1 cellular context compared by ENCODE assay signal in the genomic region with DNA sequence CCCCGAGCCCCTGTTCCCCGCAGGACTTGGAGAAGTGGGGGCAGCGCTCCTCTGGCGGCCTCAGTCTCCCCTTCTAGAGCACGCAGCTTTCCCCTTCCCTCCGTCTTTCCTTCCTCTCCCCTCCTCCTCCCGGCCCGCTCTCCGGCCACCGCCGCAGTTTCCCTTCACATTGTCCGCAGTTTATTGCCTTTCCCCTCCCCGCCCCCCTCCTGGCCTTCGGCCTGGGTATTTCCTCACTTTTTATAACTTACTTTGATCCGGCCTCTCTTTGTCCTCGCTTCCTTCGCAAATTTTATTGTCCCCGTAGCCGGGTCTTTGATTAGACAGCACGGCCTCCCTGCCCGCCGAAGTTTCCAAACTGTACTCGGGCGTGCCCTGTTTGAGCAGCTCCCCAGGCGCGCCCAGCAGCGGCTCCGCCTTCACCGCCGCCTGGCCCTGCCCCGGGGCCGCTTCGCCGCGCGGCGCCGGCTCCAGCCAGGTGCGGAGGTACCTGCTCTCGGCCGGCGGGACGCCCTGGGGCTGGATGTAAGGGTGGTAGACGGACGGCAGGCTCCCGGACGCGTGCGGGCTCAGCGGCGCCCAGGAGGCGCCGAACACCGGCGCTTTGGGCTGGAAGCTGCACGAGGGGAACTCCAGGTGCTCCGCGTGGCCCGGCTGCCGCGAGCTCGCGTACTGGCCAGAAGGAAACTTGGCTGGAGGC.
TF ChIP-seq lines count a peak whose summit lies in the region.

No MANE protein-coding gene starts in this region.

TF ChIP-seq in K562, 482 proteins besides CTCF, POLR2A, EP300 and RAD21 (continued from another document and continues in another):
- TF ChIP-seq, protein P1, sequence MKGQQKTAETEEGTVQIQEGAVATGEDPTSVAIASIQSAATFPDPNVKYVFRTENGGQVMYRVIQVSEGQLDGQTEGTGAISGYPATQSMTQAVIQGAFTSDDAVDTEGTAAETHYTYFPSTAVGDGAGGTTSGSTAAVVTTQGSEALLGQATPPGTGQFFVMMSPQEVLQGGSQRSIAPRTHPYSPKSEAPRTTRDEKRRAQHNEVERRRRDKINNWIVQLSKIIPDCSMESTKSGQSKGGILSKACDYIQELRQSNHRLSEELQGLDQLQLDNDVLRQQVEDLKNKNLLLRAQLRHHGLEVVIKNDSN (CRISPR knock-in tag; IDR thresholded peaks at IDR 0.05): peak; percentile 5; the same call in 1 of the 2 replicates
- TF ChIP-seq, protein P2, sequence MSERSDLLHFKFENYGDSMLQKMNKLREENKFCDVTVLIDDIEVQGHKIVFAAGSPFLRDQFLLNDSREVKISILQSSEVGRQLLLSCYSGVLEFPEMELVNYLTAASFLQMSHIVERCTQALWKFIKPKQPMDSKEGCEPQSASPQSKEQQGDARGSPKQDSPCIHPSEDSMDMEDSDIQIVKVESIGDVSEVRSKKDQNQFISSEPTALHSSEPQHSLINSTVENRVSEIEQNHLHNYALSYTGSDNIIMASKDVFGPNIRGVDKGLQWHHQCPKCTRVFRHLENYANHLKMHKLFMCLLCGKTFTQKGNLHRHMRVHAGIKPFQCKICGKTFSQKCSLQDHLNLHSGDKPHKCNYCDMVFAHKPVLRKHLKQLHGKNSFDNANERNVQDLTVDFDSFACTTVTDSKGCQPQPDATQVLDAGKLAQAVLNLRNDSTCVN (CRISPR knock-in tag; IDR thresholded peaks at IDR 0.05): peak; percentile 92
- TF ChIP-seq BRD9 (IDR thresholded peaks at IDR 0.05; ENCODE audit: low read depth, partially characterized antibody) (peak; percentile 20), ZNF253 (CRISPR knock-in tag; conservative IDR thresholded peaks at IDR 0.05) (no peak), NFE2 (IDR thresholded peaks at IDR 0.05; ENCODE audit: low read depth) (no peak), FUS (optimal IDR thresholded peaks at IDR 0.05; ENCODE audit: low read depth, low read length) (no peak), PRPF4 (IDR thresholded peaks at IDR 0.05; ENCODE audit: insufficient read depth, low read depth, low read length, poor library complexity, severe bottlenecking) (peak; percentile 75), ZNF165 (CRISPR knock-in tag; IDR thresholded peaks at IDR 0.05; ENCODE audit: borderline replicate concordance) (0 out of 2 replicates have a peak, but pooled peaks have one; percentile 27), CSDE1 (IDR thresholded peaks at IDR 0.05) (no peak), ZFX (CRISPR knock-in tag; IDR thresholded peaks at IDR 0.05) (peak; percentile 62), ELF4 (CRISPR knock-in tag; IDR thresholded peaks at IDR 0.05) (peak; percentile 56; the same call in 1 of the 2 replicates), SP2 (IDR thresholded peaks at IDR 0.05; ENCODE audit: extremely low read depth, low read depth, low read length, poor library complexity, severe bottlenecking) (no peak), ZNF12 (CRISPR knock-in tag; IDR thresholded peaks at IDR 0.05) (0 out of 2 replicates have a peak, but pooled peaks have one; percentile 38), SRSF3 (IDR thresholded peaks at IDR 0.05; ENCODE audit: insufficient read depth, low read length) (peak; percentile 97), TAF9B (IDR thresholded peaks at IDR 0.05; ENCODE audit: partially characterized antibody) (no peak), ZNF140 (CRISPR knock-in tag; IDR thresholded peaks at IDR 0.05) (no peak), CHD4 (IDR thresholded peaks at IDR 0.05; ENCODE audit: insufficient read depth, insufficient replicate concordance, low read depth, low read length, poor library complexity, severe bottlenecking) (no peak), SRSF1 (IDR thresholded peaks at IDR 0.05; ENCODE audit: low read depth, low read length) (no peak), KLF1 (tag; IDR thresholded peaks at IDR 0.05) (no peak), SMAD3 (CRISPR knock-in tag; conservative IDR thresholded peaks at IDR 0.05) (0 out of 2 replicates have a peak, but pooled peaks have one; percentile 24), NCOA2 (IDR thresholded peaks at IDR 0.05; ENCODE audit: partially characterized antibody in 2 of 2) (no peak), MAFG (tag; conservative IDR thresholded peaks at IDR 0.05) (no peak), NUFIP1 (IDR thresholded peaks at IDR 0.05; ENCODE audit: partially characterized antibody) (no peak), BHLHE40 (IDR thresholded peaks at IDR 0.05; ENCODE audit: low read length) (peak; percentile 77), PPARD (CRISPR knock-in tag; IDR thresholded peaks at IDR 0.05) (no peak), KDM1A (IDR thresholded peaks at IDR 0.05) (no peak), PHTF2 (CRISPR knock-in tag; IDR thresholded peaks at IDR 0.05) (peak; percentile 54; the same call in 1 of the 2 replicates), FOXK1 (CRISPR knock-in tag; IDR thresholded peaks at IDR 0.05; ENCODE audit: borderline replicate concordance) (no peak), RB1 (IDR thresholded peaks at IDR 0.05; ENCODE audit: low read depth) (0 out of 2 replicates have a peak, but pooled peaks have one; percentile 41), SIRT6 (IDR thresholded peaks at IDR 0.05; ENCODE audit: low read depth, low read length) (no peak), HNRNPL (IDR thresholded peaks at IDR 0.05; ENCODE audit: low read depth, low read length) (0 out of 2 replicates have a peak, but pooled peaks have one; percentile 61), ZNF778 (CRISPR knock-in tag; IDR thresholded peaks at IDR 0.05) (no peak), ZNF76 (CRISPR knock-in tag; IDR thresholded peaks at IDR 0.05; ENCODE audit: borderline replicate concordance) (no peak), RBM22 (IDR thresholded peaks at IDR 0.05; ENCODE audit: low read depth, low read length, poor library complexity, severe bottlenecking) (peak; percentile 69), PHF8 (IDR thresholded peaks at IDR 0.05; ENCODE audit: borderline replicate concordance, low read length) (peak; percentile 47; the same call in 1 of the 2 replicates), SIN3B (IDR thresholded peaks at IDR 0.05; ENCODE audit: low read depth) (no peak), HSF4 (CRISPR knock-in tag; IDR thresholded peaks at IDR 0.05; ENCODE audit: borderline replicate concordance) (no peak), U2AF1 (optimal IDR thresholded peaks at IDR 0.05; ENCODE audit: low read depth, low read length) (peak; percentile 38), ZNF507 (tag; conservative IDR thresholded peaks at IDR 0.05) (0 out of 2 replicates have a peak, but pooled peaks have one; percentile 12), SAP30 (IDR thresholded peaks at IDR 0.05; ENCODE audit: borderline replicate concordance, insufficient read depth, low read depth, low read length, poor library complexity, severe bottlenecking) (peak; percentile 75)
- TF ChIP-seq, protein P3, sequence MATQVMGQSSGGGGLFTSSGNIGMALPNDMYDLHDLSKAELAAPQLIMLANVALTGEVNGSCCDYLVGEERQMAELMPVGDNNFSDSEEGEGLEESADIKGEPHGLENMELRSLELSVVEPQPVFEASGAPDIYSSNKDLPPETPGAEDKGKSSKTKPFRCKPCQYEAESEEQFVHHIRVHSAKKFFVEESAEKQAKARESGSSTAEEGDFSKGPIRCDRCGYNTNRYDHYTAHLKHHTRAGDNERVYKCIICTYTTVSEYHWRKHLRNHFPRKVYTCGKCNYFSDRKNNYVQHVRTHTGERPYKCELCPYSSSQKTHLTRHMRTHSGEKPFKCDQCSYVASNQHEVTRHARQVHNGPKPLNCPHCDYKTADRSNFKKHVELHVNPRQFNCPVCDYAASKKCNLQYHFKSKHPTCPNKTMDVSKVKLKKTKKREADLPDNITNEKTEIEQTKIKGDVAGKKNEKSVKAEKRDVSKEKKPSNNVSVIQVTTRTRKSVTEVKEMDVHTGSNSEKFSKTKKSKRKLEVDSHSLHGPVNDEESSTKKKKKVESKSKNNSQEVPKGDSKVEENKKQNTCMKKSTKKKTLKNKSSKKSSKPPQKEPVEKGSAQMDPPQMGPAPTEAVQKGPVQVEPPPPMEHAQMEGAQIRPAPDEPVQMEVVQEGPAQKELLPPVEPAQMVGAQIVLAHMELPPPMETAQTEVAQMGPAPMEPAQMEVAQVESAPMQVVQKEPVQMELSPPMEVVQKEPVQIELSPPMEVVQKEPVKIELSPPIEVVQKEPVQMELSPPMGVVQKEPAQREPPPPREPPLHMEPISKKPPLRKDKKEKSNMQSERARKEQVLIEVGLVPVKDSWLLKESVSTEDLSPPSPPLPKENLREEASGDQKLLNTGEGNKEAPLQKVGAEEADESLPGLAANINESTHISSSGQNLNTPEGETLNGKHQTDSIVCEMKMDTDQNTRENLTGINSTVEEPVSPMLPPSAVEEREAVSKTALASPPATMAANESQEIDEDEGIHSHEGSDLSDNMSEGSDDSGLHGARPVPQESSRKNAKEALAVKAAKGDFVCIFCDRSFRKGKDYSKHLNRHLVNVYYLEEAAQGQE (CRISPR knock-in tag; IDR thresholded peaks at IDR 0.05; ENCODE audit: low read depth): peak; percentile 55; the same call in 1 of the 2 replicates
- TF ChIP-seq, protein P4, sequence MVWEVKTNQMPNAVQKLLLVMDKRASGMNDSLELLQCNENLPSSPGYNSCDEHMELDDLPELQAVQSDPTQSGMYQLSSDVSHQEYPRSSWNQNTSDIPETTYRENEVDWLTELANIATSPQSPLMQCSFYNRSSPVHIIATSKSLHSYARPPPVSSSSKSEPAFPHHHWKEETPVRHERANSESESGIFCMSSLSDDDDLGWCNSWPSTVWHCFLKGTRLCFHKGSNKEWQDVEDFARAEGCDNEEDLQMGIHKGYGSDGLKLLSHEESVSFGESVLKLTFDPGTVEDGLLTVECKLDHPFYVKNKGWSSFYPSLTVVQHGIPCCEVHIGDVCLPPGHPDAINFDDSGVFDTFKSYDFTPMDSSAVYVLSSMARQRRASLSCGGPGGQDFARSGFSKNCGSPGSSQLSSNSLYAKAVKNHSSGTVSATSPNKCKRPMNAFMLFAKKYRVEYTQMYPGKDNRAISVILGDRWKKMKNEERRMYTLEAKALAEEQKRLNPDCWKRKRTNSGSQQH (CRISPR knock-in tag; IDR thresholded peaks at IDR 0.05): peak; percentile 71; the same call in 1 of the 2 replicates
- TF ChIP-seq, protein P5, sequence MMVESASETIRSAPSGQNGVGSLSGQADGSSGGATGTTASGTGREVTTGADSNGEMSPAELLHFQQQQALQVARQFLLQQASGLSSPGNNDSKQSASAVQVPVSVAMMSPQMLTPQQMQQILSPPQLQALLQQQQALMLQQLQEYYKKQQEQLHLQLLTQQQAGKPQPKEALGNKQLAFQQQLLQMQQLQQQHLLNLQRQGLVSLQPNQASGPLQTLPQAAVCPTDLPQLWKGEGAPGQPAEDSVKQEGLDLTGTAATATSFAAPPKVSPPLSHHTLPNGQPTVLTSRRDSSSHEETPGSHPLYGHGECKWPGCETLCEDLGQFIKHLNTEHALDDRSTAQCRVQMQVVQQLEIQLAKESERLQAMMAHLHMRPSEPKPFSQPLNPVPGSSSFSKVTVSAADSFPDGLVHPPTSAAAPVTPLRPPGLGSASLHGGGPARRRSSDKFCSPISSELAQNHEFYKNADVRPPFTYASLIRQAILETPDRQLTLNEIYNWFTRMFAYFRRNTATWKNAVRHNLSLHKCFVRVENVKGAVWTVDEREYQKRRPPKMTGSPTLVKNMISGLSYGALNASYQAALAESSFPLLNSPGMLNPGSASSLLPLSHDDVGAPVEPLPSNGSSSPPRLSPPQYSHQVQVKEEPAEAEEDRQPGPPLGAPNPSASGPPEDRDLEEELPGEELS (CRISPR knock-in tag; IDR thresholded peaks at IDR 0.05; ENCODE audit: borderline replicate concordance): no peak
- TF ChIP-seq, protein P6, sequence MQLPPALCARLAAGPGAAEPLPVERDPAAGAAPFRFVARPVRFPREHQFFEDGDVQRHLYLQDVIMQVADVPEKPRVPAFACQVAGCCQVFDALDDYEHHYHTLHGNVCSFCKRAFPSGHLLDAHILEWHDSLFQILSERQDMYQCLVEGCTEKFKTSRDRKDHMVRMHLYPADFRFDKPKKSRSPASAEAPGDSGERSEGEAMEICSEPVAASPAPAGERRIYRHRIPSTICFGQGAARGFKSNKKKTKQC (CRISPR knock-in tag; IDR thresholded peaks at IDR 0.05): 0 out of 2 replicates have a peak, but pooled peaks have one; percentile 10
- TF ChIP-seq, protein P7, sequence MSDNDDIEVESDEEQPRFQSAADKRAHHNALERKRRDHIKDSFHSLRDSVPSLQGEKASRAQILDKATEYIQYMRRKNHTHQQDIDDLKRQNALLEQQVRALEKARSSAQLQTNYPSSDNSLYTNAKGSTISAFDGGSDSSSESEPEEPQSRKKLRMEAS (CRISPR knock-in tag; IDR thresholded peaks at IDR 0.05): 0 out of 2 replicates have a peak, but pooled peaks have one; percentile 38
- TF ChIP-seq, protein P8, sequence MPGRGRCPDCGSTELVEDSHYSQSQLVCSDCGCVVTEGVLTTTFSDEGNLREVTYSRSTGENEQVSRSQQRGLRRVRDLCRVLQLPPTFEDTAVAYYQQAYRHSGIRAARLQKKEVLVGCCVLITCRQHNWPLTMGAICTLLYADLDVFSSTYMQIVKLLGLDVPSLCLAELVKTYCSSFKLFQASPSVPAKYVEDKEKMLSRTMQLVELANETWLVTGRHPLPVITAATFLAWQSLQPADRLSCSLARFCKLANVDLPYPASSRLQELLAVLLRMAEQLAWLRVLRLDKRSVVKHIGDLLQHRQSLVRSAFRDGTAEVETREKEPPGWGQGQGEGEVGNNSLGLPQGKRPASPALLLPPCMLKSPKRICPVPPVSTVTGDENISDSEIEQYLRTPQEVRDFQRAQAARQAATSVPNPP (IDR thresholded peaks at IDR 0.05; ENCODE audit: borderline replicate concordance, insufficient read depth, insufficient read length): no peak
- TF ChIP-seq, protein P9, sequence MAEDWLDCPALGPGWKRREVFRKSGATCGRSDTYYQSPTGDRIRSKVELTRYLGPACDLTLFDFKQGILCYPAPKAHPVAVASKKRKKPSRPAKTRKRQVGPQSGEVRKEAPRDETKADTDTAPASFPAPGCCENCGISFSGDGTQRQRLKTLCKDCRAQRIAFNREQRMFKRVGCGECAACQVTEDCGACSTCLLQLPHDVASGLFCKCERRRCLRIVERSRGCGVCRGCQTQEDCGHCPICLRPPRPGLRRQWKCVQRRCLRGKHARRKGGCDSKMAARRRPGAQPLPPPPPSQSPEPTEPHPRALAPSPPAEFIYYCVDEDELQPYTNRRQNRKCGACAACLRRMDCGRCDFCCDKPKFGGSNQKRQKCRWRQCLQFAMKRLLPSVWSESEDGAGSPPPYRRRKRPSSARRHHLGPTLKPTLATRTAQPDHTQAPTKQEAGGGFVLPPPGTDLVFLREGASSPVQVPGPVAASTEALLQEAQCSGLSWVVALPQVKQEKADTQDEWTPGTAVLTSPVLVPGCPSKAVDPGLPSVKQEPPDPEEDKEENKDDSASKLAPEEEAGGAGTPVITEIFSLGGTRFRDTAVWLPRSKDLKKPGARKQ (CRISPR knock-in tag; IDR thresholded peaks at IDR 0.05): no peak
